8 cellular contexts compared by ENCODE assay signal in the genomic region with DNA sequence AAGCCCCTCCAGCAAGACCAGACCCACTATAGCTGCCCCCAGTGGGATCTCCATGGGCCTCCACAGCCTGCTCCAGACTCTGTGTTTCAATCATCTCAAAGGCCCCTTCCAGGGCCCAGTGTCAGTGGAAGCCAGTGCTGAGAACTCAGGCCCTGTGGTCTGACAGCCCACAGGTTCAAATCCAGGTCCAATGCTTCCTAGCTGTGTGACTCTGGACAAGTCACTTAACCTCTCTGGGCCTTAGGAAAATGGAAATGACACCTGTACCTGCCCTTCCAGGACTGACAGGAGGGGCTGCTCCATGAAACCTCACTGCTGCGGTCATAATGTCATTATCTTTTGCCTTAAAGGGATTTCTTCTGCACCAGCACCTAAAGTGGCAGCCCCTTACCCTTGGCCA.
DNase-seq lines count a peak whose midpoint lies in the region; ATAC-seq and TF ChIP-seq lines count a peak whose summit lies in the region.

No MANE protein-coding gene starts in this region.

- H3K9me3 Mint-ChIP-seq in activated T-cell treated with anti-CD3 and anti-CD28 coated beads, Interleukin-2, amount 50 U/mL, for 4 hours: peaks cover 3% of the 10 kb centered on the region
- peaks cover 0 to 6% of the 10 kb centered on the region in 2 donors for H3K9me3 Mint-ChIP-seq in effector memory CD8-positive, alpha-beta T cell
- H3K9me3 Mint-ChIP-seq in stimulated activated memory B cell treated with anti-CD40 and anti-IgM and Interleukin-4, amounts not matched to agents 10 μg/mL and 1 μg/mL and 100 μg/mL, for 72 hours: peaks cover 15% of the 10 kb centered on the region

- POLR2A ChIA-PET in OCI-LY7 (lab: Charles Lee): no interaction called here

- DNase-seq in activated T-cell treated with anti-CD3 and anti-CD28 coated beads, Interleukin-2, amount 50 U/mL, for 4 hours: no peak
- DNase-seq in activated T-cell treated with anti-CD3 and anti-CD28 coated beads for 4 hours: no peak
- no peak for DNase-seq in OCI-LY7 (ENCODE audit: low spot score)
- no peak for DNase-seq in effector memory CD8-positive, alpha-beta T cell
- DNase-seq in EL: no peak
- no peak for DNase-seq in glomerular visceral epithelial cell (ENCODE audit: extremely low spot score)
- no peak for DNase-seq in GM03348 (ENCODE audit: low spot score)

- H4K20me1 ChIP-seq in OCI-LY7 (ENCODE audit: insufficient read depth, low read length): no peaks in the 10 kb centered on the region

- H3K79me2 ChIP-seq in OCI-LY7 (ENCODE audit: insufficient read depth, low read depth, low read length): no peaks in the 10 kb centered on the region

- no peaks in the 10 kb centered on the region for H3K27me3 Mint-ChIP-seq in activated T-cell treated with anti-CD3 and anti-CD28 coated beads, Interleukin-2, amount 50 U/mL, for 4 hours (ENCODE audit: low read depth)
- H3K27me3 Mint-ChIP-seq in effector memory CD8-positive, alpha-beta T cell: no peaks in the 10 kb centered on the region
- H3K27me3 Mint-ChIP-seq in stimulated activated memory B cell treated with anti-CD40 and anti-IgM and Interleukin-4, amounts not matched to agents 10 μg/mL and 1 μg/mL and 100 μg/mL, for 72 hours: no peaks in the 10 kb centered on the region

- H3K4me1 Mint-ChIP-seq in activated T-cell treated with anti-CD3 and anti-CD28 coated beads, Interleukin-2, amount 50 U/mL, for 4 hours (ENCODE audit: low read depth): peaks cover 49% of the 10 kb centered on the region
- H3K4me1 Mint-ChIP-seq in effector memory CD8-positive, alpha-beta T cell (ENCODE audit: low read depth in 2 of 2): peaks cover 47 to 48% of the 10 kb centered on the region in 2 donors
- H3K4me1 Mint-ChIP-seq in stimulated activated memory B cell treated with anti-CD40 and anti-IgM and Interleukin-4, amounts not matched to agents 10 μg/mL and 1 μg/mL and 100 μg/mL, for 72 hours: peaks cover 59% of the 10 kb centered on the region

- peak overlapping the region; percentile 69 for H3K4me3 Mint-ChIP-seq in activated T-cell treated with anti-CD3 and anti-CD28 coated beads, Interleukin-2, amount 50 U/mL, for 4 hours
- H3K4me3 Mint-ChIP-seq in effector memory CD8-positive, alpha-beta T cell: peak overlapping the region; percentile 80 to 83
- peak overlapping the region; percentile 62 for H3K4me3 Mint-ChIP-seq in stimulated activated memory B cell treated with anti-CD40 and anti-IgM and Interleukin-4, amounts not matched to agents 10 μg/mL and 1 μg/mL and 100 μg/mL, for 72 hours

- H3K27ac Mint-ChIP-seq in effector memory CD8-positive, alpha-beta T cell: peak overlapping the region; percentile 96 to 99
- peak overlapping the region; percentile 73 for H3K27ac Mint-ChIP-seq in stimulated activated memory B cell treated with anti-CD40 and anti-IgM and Interleukin-4, amounts not matched to agents 10 μg/mL and 1 μg/mL and 100 μg/mL, for 72 hours

- no peak for ATAC-seq in activated T-cell treated with anti-CD3 and anti-CD28 coated beads, Interleukin-2, amount 50 U/mL, for 4 hours
- no peak for ATAC-seq in effector memory CD8-positive, alpha-beta T cell (replicated peaks)
- ATAC-seq in stimulated activated memory B cell treated with anti-CD40 and anti-IgM and Interleukin-4, amounts not matched to agents 10 μg/mL and 1 μg/mL and 100 μg/mL, for 72 hours: no peak

- peaks cover 27% of the 10 kb centered on the region for H3K36me3 Mint-ChIP-seq in activated T-cell treated with anti-CD3 and anti-CD28 coated beads, Interleukin-2, amount 50 U/mL, for 4 hours (ENCODE audit: insufficient read depth)
- peaks cover 36% of the 10 kb centered on the region for H3K36me3 Mint-ChIP-seq in effector memory CD8-positive, alpha-beta T cell (ENCODE audit: insufficient read depth)
- peaks cover 77% of the 10 kb centered on the region for H3K36me3 Mint-ChIP-seq in stimulated activated memory B cell treated with anti-CD40 and anti-IgM and Interleukin-4, amounts not matched to agents 10 μg/mL and 1 μg/mL and 100 μg/mL, for 72 hours

- no peaks in the 10 kb centered on the region for H3K9me2 ChIP-seq in OCI-LY7 (ENCODE audit: insufficient read depth, low read length)

- H3K9me3 ChIP-seq in OCI-LY7 (ENCODE audit: low read length): peaks cover 20% of the 10 kb centered on the region; the same call in 1 of the 2 replicates

- TF ChIP-seq CTCF in OCI-LY7 (conservative IDR thresholded peaks at IDR 0.05; ENCODE audit: low read length): no peak

- peak overlapping the region; percentile 79 for H3K27ac ChIP-seq in OCI-LY7 (ENCODE audit: low read depth, low read length, poor library complexity, severe bottlenecking)

- intact Hi-C loops in OCI-LY7 (cut with micrococcal nuclease; ENCODE audit: unreplicated experiment): loop anchor here (5.0 kb wide), 3 partner anchors 73 to 302 kb away; no protein-coding TSS in a partner anchor

- CTCF ChIA-PET in OCI-LY7 (lab: Charles Lee; ENCODE audit: unreplicated experiment): no interaction called here

- H3K36me3 ChIP-seq in OCI-LY7 (ENCODE audit: insufficient read depth, low read length): peaks cover 35% of the 10 kb centered on the region

- no TSS peak for BruUV-seq in OCI-LY7 (replicated peaks; lab: Mats Ljungman, UMichigan)

- peak overlapping the region; percentile 46 for H3K4me3 ChIP-seq in OCI-LY7 (ENCODE audit: low read depth, low read length, poor library complexity, severe bottlenecking)

- H3K4me1 ChIP-seq in OCI-LY7 (ENCODE audit: insufficient read depth, low read length, poor library complexity, severe bottlenecking): peaks cover 28% of the 10 kb centered on the region

- H3K4me2 ChIP-seq in OCI-LY7 (ENCODE audit: low read length): peak overlapping the region; percentile 80

- no peak overlapping the region for H2AFZ ChIP-seq in OCI-LY7 (ENCODE audit: low read length)
